ENCODE assay signal across 8 cellular contexts in the genomic region with DNA sequence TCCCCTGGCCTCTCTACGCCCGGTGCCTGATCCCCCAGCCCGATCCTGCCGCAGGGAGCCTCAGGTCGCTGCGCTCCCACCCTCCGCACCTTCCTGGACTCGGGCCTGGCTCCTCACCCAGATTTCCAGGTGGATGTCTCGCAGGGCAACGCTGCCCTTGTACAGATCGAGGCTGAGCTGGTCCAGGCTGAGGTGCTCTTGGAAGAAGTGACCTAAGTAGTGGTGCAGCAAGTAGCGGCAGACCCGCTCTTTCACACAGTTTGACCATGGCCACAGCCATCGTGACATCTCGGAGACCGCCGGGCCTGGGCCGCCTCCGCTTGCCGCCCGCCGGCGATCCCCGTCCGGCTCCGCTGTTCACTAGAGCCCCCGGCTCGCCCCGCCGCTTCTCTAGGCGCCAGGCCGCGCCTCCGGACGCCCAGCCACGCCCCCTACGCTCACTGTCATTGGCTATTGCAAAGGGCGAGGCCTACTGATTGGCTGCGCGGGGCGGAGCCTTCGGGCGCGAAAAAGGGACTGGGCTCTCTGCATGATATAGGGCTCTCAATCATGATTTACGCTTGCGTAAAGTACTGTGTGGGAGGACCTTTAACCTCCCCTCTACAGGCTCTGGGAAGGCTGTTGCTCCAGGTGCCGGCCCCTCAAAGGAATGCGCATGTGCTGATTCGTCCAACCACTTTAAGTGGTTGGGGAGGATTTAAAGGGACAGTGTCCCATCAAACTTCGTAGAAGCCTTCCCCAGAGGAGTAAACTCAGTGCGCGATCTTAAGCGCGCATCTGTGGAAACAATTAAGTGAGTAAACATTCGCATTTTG. TPM values are rescaled to one million over a fixed set of nuclear protein-coding genes. Genes with fewer than 3 reads are reported as not detected.
DNase-seq lines count a peak whose midpoint lies in the region; ATAC-seq and TF ChIP-seq lines count a peak whose summit lies in the region.

A gene (minus strand): TSS at position 362 of the 815 bp plus-strand sequence. CDS start 74 bp downstream, at position 288.

- no peaks in the 10 kb centered on the region for H3K36me3 Mint-ChIP-seq in activated naive CD8-positive, alpha-beta T cell

- H3K27me3 ChIP-seq in testis: no peaks in the 10 kb centered on the region

- H3K4me3 ChIP-seq in testis: peak within 1 kb of the TSS; percentile 71 to 89

- 0 to 1% methylated on average over 12 to 33 of the region's 55 CpGs for WGBS in testis, 2 donors

- H3K36me3 ChIP-seq in testis (ENCODE audit: low read depth, missing control alignments): no peaks in the 10 kb centered on the region

- H3K9me3 Mint-ChIP-seq in activated naive CD8-positive, alpha-beta T cell (ENCODE audit: low read depth): no peaks in the 10 kb centered on the region

- peak within 1 kb of the TSS; percentile 90 for H3K27ac Mint-ChIP-seq in activated naive CD8-positive, alpha-beta T cell

- H3K4me1 Mint-ChIP-seq in activated naive CD8-positive, alpha-beta T cell (ENCODE audit: low read depth): peaks cover 23% of the 10 kb centered on the region

- no peaks in the 10 kb centered on the region for H3K9me3 ChIP-seq in testis

- CTCF ChIA-PET in GM10248 (lab: Yijun Ruan, JAX): interaction anchor here (0.6 to 5.7 kb wide), 4 partner anchors 12 to 97 kb away, joined by 3 to 28 read pairs (median 3); a partner anchor contains a TSS

- peaks cover 19% of the 10 kb centered on the region for H3K4me1 ChIP-seq in testis

- DNase-seq in GM10248 (ENCODE audit: extremely low spot score) (peak; percentile 99), NCI-H1105 (lab: John Stamatoyannopoulos, UW) (peak; percentile 99), SKM-1 treated with dmso at 0.1 percent for 144 hours (lab: John Stamatoyannopoulos, UW; ENCODE audit: unreplicated experiment) (peak; percentile 99), glomerular visceral epithelial cell (ENCODE audit: extremely low spot score) (peak; percentile 99), omental fat pad (ENCODE audit: low spot score) (peak; percentile 98), testis (peak; percentile 100)

- peak; percentile 73 for TF ChIP-seq POLR2A in testis (IDR thresholded peaks at IDR 0.05)

- peak within 1 kb of the TSS; percentile 90 for H3K4me3 Mint-ChIP-seq in activated naive CD8-positive, alpha-beta T cell

- intact Hi-C loops in testis (cut with DNase I; ENCODE audit: low total_unique reads): no loop called here

- POLR2A ChIA-PET in GM10248 (lab: Yijun Ruan, JAX): interaction anchor here (0.6 kb wide), 1 partner anchor 66 kb away, joined by 3 read pairs; no protein-coding TSS in a partner anchor

- ATAC-seq in HG02623 (IDR thresholded peaks at IDR 0.05; ENCODE audit: unreplicated experiment) (peak; percentile 92), omental fat pad (ENCODE audit: low FRiP score) (peak; percentile 96)

- peak within 1 kb of the TSS; percentile 79 to 88 for H3K27ac ChIP-seq in testis

- no peak for TF ChIP-seq CTCF in GM10248 (IDR thresholded peaks at IDR 0.05; ENCODE audit: control extremely low read depth, extremely low read depth, low read depth, missing control alignments)
- no peak for TF ChIP-seq CTCF in omental fat pad (IDR thresholded peaks at IDR 0.05)
- TF ChIP-seq CTCF in testis (IDR thresholded peaks at IDR 0.05): peak in 2 of 3 experiments; percentile 20 to 30

- no peaks in the 10 kb centered on the region for H3K27me3 Mint-ChIP-seq in activated naive CD8-positive, alpha-beta T cell

RNA-seq across cellular contexts. Expression of the gene that starts here (rescaled TPM):
- total RNA-seq in omental fat pad (10 to 100 TPM; 20.3 to 34.8 (median 22.2) TPM), testis (10 to 100 TPM; 51.1 to 56.1 TPM)
- polyA plus RNA-seq in testis (ENCODE audit: insufficient read depth, low read depth, low replicate concordance): 22.2 TPM

Comparison
In these comparisons a context has a peak if more than half of its experiments do, and no peak if none do; other contexts are left out.
1. Peak in every context shown above with its lines: DNase-seq, ATAC-seq, H3K4me3 ChIP-seq and H3K27ac ChIP-seq.
2. CTCF ChIP-seq: peak in testis (2 of 3); none in GM10248 (single experiment) and omental fat pad (0 of 3).